ENCODE assay signal across 22 cellular contexts in the genomic region with DNA sequence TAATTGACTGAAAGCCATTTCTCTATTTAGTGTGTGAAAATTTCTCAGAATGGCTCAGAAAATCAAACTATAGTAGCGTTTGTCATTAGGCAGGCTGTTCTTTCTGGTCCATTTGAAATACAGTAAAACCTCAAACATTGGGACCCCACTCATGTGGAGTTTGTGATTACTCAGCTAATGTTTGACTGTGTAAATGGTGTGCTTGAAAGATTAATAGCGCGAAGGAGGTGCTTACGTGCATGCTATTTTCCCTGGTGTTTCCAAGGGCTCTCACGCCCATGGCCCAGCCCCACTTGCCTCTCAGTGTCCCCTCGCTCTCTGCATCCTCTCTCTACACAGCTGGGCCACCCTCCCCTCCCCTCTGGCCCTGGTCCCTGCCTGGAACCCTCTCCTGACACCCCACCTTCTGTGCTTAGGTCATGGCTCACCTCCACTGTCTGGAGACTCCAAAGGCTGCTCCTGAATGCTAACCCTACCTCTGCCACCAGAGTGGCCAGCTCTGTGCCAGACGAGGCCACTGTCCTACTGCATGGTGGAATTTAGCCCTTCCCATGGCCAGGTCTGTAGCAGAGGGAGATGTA.
A peak's percentile ranks its signal among the peaks of the same experiment; 100 is the strongest.
DNase-seq lines count a peak whose midpoint lies in the region; ATAC-seq and TF ChIP-seq lines count a peak whose summit lies in the region.
"Had no signal": no experiment of that assay in that cellular context is flagged by ENCODE, and none has a peak within 500 bp of the region (broad histone marks: within the 10 kb centered on the region; RNA-seq: fewer than 3 reads in every experiment).

No MANE protein-coding gene starts in this region.

- H3K9ac ChIP-seq in neuronal stem cell (ENCODE audit: low read depth, low read length, poor library complexity) = peak overlapping the region; percentile 25
- H3K9ac ChIP-seq: GM23248 had no signal

- peaks cover 59% of the 10 kb centered on the region for H3K4me1 Mint-ChIP-seq in activated T-cell treated with anti-CD3 and anti-CD28 coated beads, Interleukin-2, amount 50 U/mL, for 24 hours (ENCODE audit: low read depth)

- H3K4me2 ChIP-seq in neuronal stem cell (ENCODE audit: insufficient read depth, low read length, poor library complexity, severe bottlenecking) = no peak overlapping the region

- no peak overlapping the region for H2BK5ac ChIP-seq in neuronal stem cell (ENCODE audit: low read length)

- peaks cover 0 to 2% of the 10 kb centered on the region in 2 donors for H3K4me1 ChIP-seq in neuronal stem cell (ENCODE audit: control insufficient read depth in 2 of 2, insufficient read depth in 1 of 2, low read depth in 1 of 2, low read length in 2 of 2)
- H3K4me1 ChIP-seq: BE2C had no signal

- peaks cover 86% of the 10 kb centered on the region for H3K36me3 Mint-ChIP-seq in activated T-cell treated with anti-CD3 and anti-CD28 coated beads, Interleukin-2, amount 50 U/mL, for 24 hours (ENCODE audit: low read depth)

- ATAC-seq in GM18505 (IDR thresholded peaks at IDR 0.05; ENCODE audit: unreplicated experiment) = no peak
- ATAC-seq: GM12878, HCT116 had no signal

- H3K4me3 ChIP-seq in neuronal stem cell (ENCODE audit: low read length in 2 of 2) = no peak overlapping the region
- H3K4me3 ChIP-seq: GM12878, GM23248, SK-N-MC had no signal

- H3K36me3 ChIP-seq in neuronal stem cell (replicated peaks in 1 of 2; ENCODE audit: control insufficient read depth in 2 of 2, insufficient read depth in 2 of 2, low read length in 2 of 2) = peaks cover 0 to 3% of the 10 kb centered on the region in 2 donors
- H3K36me3 ChIP-seq: BE2C had no signal

- no peak overlapping the region for H2AK5ac ChIP-seq in neuronal stem cell (ENCODE audit: low read depth, low read length)

- H3K27me3 Mint-ChIP-seq in activated T-cell treated with anti-CD3 and anti-CD28 coated beads, Interleukin-2, amount 50 U/mL, for 24 hours = no peaks in the 10 kb centered on the region
- H3K27me3 Mint-ChIP-seq: CD4-positive, alpha-beta T cell had no signal

- H3K27me3 ChIP-seq in neuronal stem cell (ENCODE audit: control insufficient read depth in 3 of 3, insufficient read depth in 3 of 3, low read depth in 1 of 3, low read length in 3 of 3) = no peaks in the 10 kb centered on the region
- H3K27me3 ChIP-seq: BE2C had no signal

- no peak overlapping the region for H3K27ac ChIP-seq in neuronal stem cell (replicated peaks; ENCODE audit: low read length)
- H3K27ac ChIP-seq: 22Rv1, GM23248, SK-N-MC had no signal

- H4K91ac ChIP-seq in neuronal stem cell (ENCODE audit: low read depth, low read length, poor library complexity) = no peak overlapping the region

- no peak overlapping the region for H3K4ac ChIP-seq in neuronal stem cell (ENCODE audit: low read length)

- no peak overlapping the region for H2AFZ ChIP-seq in neuronal stem cell (ENCODE audit: low read length)
- H2AFZ ChIP-seq: GM23248 had no signal

- no CpG with 5 or more reads among the region's 7 CpGs for WGBS in neuronal stem cell (ENCODE audit: extremely low coverage in 2 of 2, insufficient read length in 2 of 2, insufficient replicate concordance in 1 of 2), 2 donors

- H2BK120ac ChIP-seq in neuronal stem cell (ENCODE audit: low read depth, low read length) = no peak overlapping the region

- H3K18ac ChIP-seq in neuronal stem cell (ENCODE audit: low read length) = no peak overlapping the region

- no peak for TF ChIP-seq POLR2A in GM18505 (IDR thresholded peaks at IDR 0.05; ENCODE audit: borderline replicate concordance, extremely low read depth, insufficient read depth, insufficient read length)

- no peaks in the 10 kb centered on the region for H3K9me3 ChIP-seq in neuronal stem cell (replicated peaks in 1 of 2; ENCODE audit: control insufficient read depth in 2 of 2, insufficient read depth in 1 of 2, low read depth in 1 of 2, low read length in 2 of 2)
- H3K9me3 ChIP-seq: BE2C had no signal

- DNase-seq in DMS53 (lab: John Stamatoyannopoulos, UW) (peak; percentile 29), DMS53 treated with DMSO at 0.1 percent for 48 hours (lab: John Stamatoyannopoulos, UW; ENCODE audit: unreplicated experiment) (no peak), NCI-H748 (lab: John Stamatoyannopoulos, UW; ENCODE audit: unreplicated experiment) (peak; percentile 43), neuronal stem cell (ENCODE audit: low spot score) (no peak)
- no peak for DNase-seq in activated T-cell treated with anti-CD3 and anti-CD28 coated beads, Interleukin-2, amount 50 U/mL, for 24 hours
- DNase-seq in activated T-cell treated with anti-CD3 and anti-CD28 coated beads, Interleukin-2, amount 50 U/mL, for 48 hours = no peak
- no peak for DNase-seq in stimulated activated naive CD4-positive, alpha-beta T cell treated with Interleukin-2 at 50 U/mL for 16 hours (lab: John Stamatoyannopoulos, UW)
- DNase-seq: BE2C; CD4-positive, alpha-beta T cell; GDM1; GM23248; IMR-90; Kasumi-1; MM.1S; NCI-H2029; NCI-H226; NCI-H82 had no signal

- H2BK15ac ChIP-seq in neuronal stem cell (ENCODE audit: low read length) = no peak overlapping the region

- H3K23ac ChIP-seq in neuronal stem cell (ENCODE audit: low read depth, low read length, poor library complexity) = no peak overlapping the region

- H3K4me3 Mint-ChIP-seq in activated T-cell treated with anti-CD3 and anti-CD28 coated beads, Interleukin-2, amount 50 U/mL, for 24 hours = no peak overlapping the region
- H3K4me3 Mint-ChIP-seq: CD4-positive, alpha-beta T cell had no signal

- peaks cover 4% of the 10 kb centered on the region for H3K9me3 Mint-ChIP-seq in activated T-cell treated with anti-CD3 and anti-CD28 coated beads, Interleukin-2, amount 50 U/mL, for 24 hours

- no peaks in the 10 kb centered on the region for H3K79me1 ChIP-seq in neuronal stem cell (ENCODE audit: low read depth, low read length)

- H2BK12ac ChIP-seq in neuronal stem cell (ENCODE audit: low read length) = no peak overlapping the region

- peak overlapping the region; percentile 50 for H3K14ac ChIP-seq in neuronal stem cell (ENCODE audit: low read length)

- no peak overlapping the region for H4K8ac ChIP-seq in neuronal stem cell (ENCODE audit: low read depth, low read length)

- peak overlapping the region; percentile 38 for H3K27ac Mint-ChIP-seq in activated T-cell treated with anti-CD3 and anti-CD28 coated beads, Interleukin-2, amount 50 U/mL, for 24 hours
- H3K27ac Mint-ChIP-seq: CD4-positive, alpha-beta T cell had no signal

Comparison
In these comparisons a context has a peak if more than half of its experiments do, and no peak if none do; other contexts are left out.
1. DNase-seq: peak in DMS53 (single experiment) and NCI-H748 (single experiment); none in DMS53 treated with DMSO at 0.1 percent for 48 hours (single experiment), activated T-cell treated with anti-CD3 and anti-CD28 coated beads, Interleukin-2, amount 50 U/mL, for 24 hours (single experiment), activated T-cell treated with anti-CD3 and anti-CD28 coated beads, Interleukin-2, amount 50 U/mL, for 48 hours (0 of 2), neuronal stem cell (single experiment) and stimulated activated naive CD4-positive, alpha-beta T cell treated with Interleukin-2 at 50 U/mL for 16 hours (single experiment).